Comparison of ENCODE assay signal across 12 cellular contexts in genomic region chr18:77478619-77479018, GRCh38.
DNase-seq lines count a peak whose midpoint lies in the region; ATAC-seq, FAIRE-seq and TF ChIP-seq lines count a peak whose summit lies in the region.
"Had no signal": no experiment of that assay in that cellular context is flagged by ENCODE, and none has a peak within 500 bp of the region (broad histone marks: within the 10 kb centered on the region; RNA-seq: fewer than 3 reads in every experiment).

No MANE protein-coding gene starts in this region.

- peak; percentile 55; the same call in 1 of the 3 replicates for ATAC-seq in K562
- ATAC-seq in GM18511 (IDR thresholded peaks at IDR 0.05; ENCODE audit: unreplicated experiment), result no peak
- ATAC-seq: esophagus mucosa had no signal

- H3K4me1 Mint-ChIP-seq in CD14-positive monocyte, result no peaks in the 10 kb centered on the region
- H3K4me1 Mint-ChIP-seq: activated naive CD8-positive, alpha-beta T cell treated with anti-CD3 and anti-CD28 coated beads, Interleukin-2, amount 10 ng/mL, durations not matched to agents 7 days and 5 days had no signal

- no peak for TF ChIP-seq POLR2A in K562 (conservative IDR thresholded peaks at IDR 0.05)

- H3K18ac ChIP-seq in mesenchymal stem cell (ENCODE audit: low read depth in 1 of 2, low read length in 2 of 2), result no peak overlapping the region

- H3K27me3 ChIP-seq in MM.1S (replicated peaks; ENCODE audit: insufficient read depth, low read length) (no peaks in the 10 kb centered on the region), K562 (ENCODE audit: control insufficient read depth in 2 of 2, insufficient read depth in 2 of 2, low read length in 2 of 2) (no peaks in the 10 kb centered on the region), mesenchymal stem cell (ENCODE audit: control insufficient read depth in 1 of 2, insufficient read depth in 1 of 2, low read length in 2 of 2) (no peaks in the 10 kb centered on the region)

- TF ChIP-seq EP300 in K562 (IDR thresholded peaks at IDR 0.05; ENCODE audit: low read length), result no peak

- H3K4ac ChIP-seq in mesenchymal stem cell (ENCODE audit: low read depth in 1 of 2, low read length in 2 of 2), result no peak overlapping the region

- H4K91ac ChIP-seq in mesenchymal stem cell (ENCODE audit: low read length), result no peak overlapping the region

- H3K36me3 ChIP-seq in MM.1S (replicated peaks; ENCODE audit: insufficient read depth, low read length) (no peaks in the 10 kb centered on the region), K562 (ENCODE audit: control insufficient read depth, insufficient read depth, low read length) (no peaks in the 10 kb centered on the region), mesenchymal stem cell (ENCODE audit: control insufficient read depth in 1 of 2, insufficient read depth in 2 of 2, low read depth in 1 of 2, low read length in 2 of 2) (no peaks in the 10 kb centered on the region)

- peak overlapping the region; percentile 13; the same call in 1 of the 2 replicates for H3K4me3 ChIP-seq in MM.1S (ENCODE audit: low read length)
- no peak overlapping the region for H3K4me3 ChIP-seq in K562
- no peak overlapping the region for H3K4me3 ChIP-seq in mesenchymal stem cell (ENCODE audit: insufficient read depth in 1 of 2, low read depth in 1 of 2, low read length in 2 of 2)

- peaks cover 0 to 4% (median 0%) of the 10 kb centered on the region in 7 donors for H3K9me3 Mint-ChIP-seq in CD14-positive monocyte
- H3K9me3 Mint-ChIP-seq: activated naive CD8-positive, alpha-beta T cell treated with anti-CD3 and anti-CD28 coated beads, Interleukin-2, amount 10 ng/mL, durations not matched to agents 7 days and 5 days had no signal

- no peaks in the 10 kb centered on the region for H3K9me1 ChIP-seq in K562 (ENCODE audit: control insufficient read depth, insufficient read depth, low read length)

- DNase-seq in CD14-positive monocyte (ENCODE audit: low spot score), result no peak
- DNase-seq in MM.1S, result peak; percentile 46
- peak in 2 of 4 experiments; percentile 5 to 7 for DNase-seq in K562 (ENCODE audit: extremely low read depth in 1 of 4, low spot score in 3 of 4)
- no peak for DNase-seq in mesenchymal stem cell
- DNase-seq in DMS153 (lab: John Stamatoyannopoulos, UW), result no peak
- no peak for DNase-seq in stimulated activated CD4-positive, alpha-beta T cell treated with anti-CD3 and anti-CD28 coated beads, Interleukin-4, amount 100 ng/mL, for 4 hours
- DNase-seq in HEK293T (ENCODE audit: extremely low spot score), result no peak
- DNase-seq: activated CD4-positive, CD25-positive, alpha-beta regulatory T cell; activated naive CD8-positive, alpha-beta T cell treated with anti-CD3 and anti-CD28 coated beads, Interleukin-2, amount 10 ng/mL, durations not matched to agents 7 days and 5 days; NCI-H1417 treated with DMSO at 0.1 percent for 48 hours had no signal

- H2BK120ac ChIP-seq in mesenchymal stem cell (ENCODE audit: low read depth, low read length), result no peak overlapping the region

- WGBS in K562 (ENCODE audit: insufficient coverage, low coverage, missing lambda C conversion rate), result 0% methylated on average over 6 of the region's 6 CpGs
- WGBS in mesenchymal stem cell, result 27% methylated on average over 4 of the region's 6 CpGs

- H3K79me2 ChIP-seq in MM.1S (ENCODE audit: low read length), result no peaks in the 10 kb centered on the region
- no peaks in the 10 kb centered on the region for H3K79me2 ChIP-seq in K562 (ENCODE audit: control insufficient read depth, insufficient read depth, low read length)

- in situ Hi-C loops in K562 (cut with MboI), result no loop called here

- 0 out of 2 replicates have a peak, but pooled peaks cover 3% of the 10 kb centered on the region for H3F3A ChIP-seq in MM.1S (ENCODE audit: insufficient read depth, low read length)

- no peak overlapping the region for H2AK5ac ChIP-seq in mesenchymal stem cell (ENCODE audit: low read length, severe bottlenecking)

- H3K9ac ChIP-seq in MM.1S (ENCODE audit: low read length), result no peak overlapping the region
- H3K9ac ChIP-seq in K562 (ENCODE audit: insufficient read depth in 1 of 2, low read depth in 2 of 2, low read length in 2 of 2), result no peak overlapping the region
- H3K9ac ChIP-seq in mesenchymal stem cell (ENCODE audit: low read length), result peak overlapping the region; percentile 25

- H3K9me2 ChIP-seq in MM.1S (replicated peaks; ENCODE audit: insufficient read depth, low read length), result no peaks in the 10 kb centered on the region

- H3K27me3 Mint-ChIP-seq in CD14-positive monocyte (ENCODE audit: low read depth in 3 of 3), result peaks cover 0 to 2% (median 2%) of the 10 kb centered on the region in 3 donors

- no peak overlapping the region for H2BK12ac ChIP-seq in mesenchymal stem cell (ENCODE audit: low read length in 2 of 2)

- no peak overlapping the region for H4K8ac ChIP-seq in mesenchymal stem cell (ENCODE audit: low read length)

- H3K4me2 ChIP-seq in MM.1S (ENCODE audit: low read depth, low read length) (peak overlapping the region; percentile 21; the same call in 1 of the 2 replicates), K562 (ENCODE audit: insufficient read depth, low read length) (no peak overlapping the region), mesenchymal stem cell (ENCODE audit: low read length, poor library complexity, severe bottlenecking) (no peak overlapping the region)

- H3K9me3 ChIP-seq in MM.1S (replicated peaks; ENCODE audit: insufficient read depth, low read length) (no peaks in the 10 kb centered on the region), K562 (replicated peaks; ENCODE audit: control insufficient read depth, insufficient read depth, low read depth, low read length) (no peaks in the 10 kb centered on the region), mesenchymal stem cell (ENCODE audit: control insufficient read depth, low read length) (no peaks in the 10 kb centered on the region)

- H3K14ac ChIP-seq in mesenchymal stem cell (ENCODE audit: low read length in 2 of 2), result no peak overlapping the region

- no peak overlapping the region for H3K27ac Mint-ChIP-seq in CD14-positive monocyte
- H3K27ac Mint-ChIP-seq: activated naive CD8-positive, alpha-beta T cell treated with anti-CD3 and anti-CD28 coated beads, Interleukin-2, amount 10 ng/mL, durations not matched to agents 7 days and 5 days had no signal

- H3K27ac ChIP-seq in MM.1S (ENCODE audit: low read length) (peak overlapping the region; percentile 25; the same call in 1 of the 2 replicates), K562 (ENCODE audit: extremely low read depth, low read depth, low read length) (no peak overlapping the region), mesenchymal stem cell (ENCODE audit: low read length, poor library complexity, severe bottlenecking) (no peak overlapping the region)

- no peak for TF ChIP-seq RAD21 in K562 (CRISPR knock-in tag; conservative IDR thresholded peaks at IDR 0.05 in 1 of 2, IDR thresholded peaks at IDR 0.05 in 1 of 2)

- peaks cover 6% of the 10 kb centered on the region for H3K4me1 ChIP-seq in MM.1S (ENCODE audit: low read length)
- H3K4me1 ChIP-seq in K562 (replicated peaks in 1 of 2; ENCODE audit: control insufficient read depth in 2 of 2, insufficient read depth in 2 of 2, low read length in 2 of 2), result no peaks in the 10 kb centered on the region
- no peaks in the 10 kb centered on the region for H3K4me1 ChIP-seq in mesenchymal stem cell (ENCODE audit: control insufficient read depth, insufficient read depth, low read depth, low read length)

- no peak overlapping the region for H2BK15ac ChIP-seq in mesenchymal stem cell (ENCODE audit: low read depth, poor library complexity, severe bottlenecking)

- H2BK5ac ChIP-seq in mesenchymal stem cell (ENCODE audit: low read depth, low read length, poor library complexity, severe bottlenecking), result no peak overlapping the region

- intact Hi-C loops in CD14-positive monocyte (cut with micrococcal nuclease), result no loop called here
- intact Hi-C loops in K562 (cut with micrococcal nuclease), result no loop called here

- no peak for FAIRE-seq in K562 (lab: Jason Lieb, UNC)

- TF ChIP-seq CTCF in CD14-positive monocyte (IDR thresholded peaks at IDR 0.05) (peak; percentile 9), MM.1S (IDR thresholded peaks at IDR 0.05; ENCODE audit: low read length) (peak; percentile 52), K562 (IDR thresholded peaks at IDR 0.05 in 2 of 3, conservative IDR thresholded peaks at IDR 0.05 in 1 of 3; ENCODE audit: insufficient read depth in 2 of 3, low read depth in 1 of 3, low read length in 3 of 3) (0 out of 6 replicates have a peak, but pooled peaks of 1 of the 3 experiments have one; percentile 11)

- H3K23ac ChIP-seq in mesenchymal stem cell (ENCODE audit: low read length in 2 of 2), result no peak overlapping the region

- H4K20me1 ChIP-seq in MM.1S (ENCODE audit: insufficient read depth, low read length), result no peaks in the 10 kb centered on the region
- H4K20me1 ChIP-seq in K562 (replicated peaks; ENCODE audit: control insufficient read depth, insufficient read depth, low read length), result no peaks in the 10 kb centered on the region

- H2AFZ ChIP-seq in MM.1S (ENCODE audit: low read length) (peak overlapping the region; percentile 13; the same call in 1 of the 2 replicates), K562 (ENCODE audit: low read depth, low read length) (no peak overlapping the region), mesenchymal stem cell (ENCODE audit: low read depth, low read length) (no peak overlapping the region)

- no peak overlapping the region for H3K4me3 Mint-ChIP-seq in CD14-positive monocyte
- H3K4me3 Mint-ChIP-seq: activated naive CD8-positive, alpha-beta T cell treated with anti-CD3 and anti-CD28 coated beads, Interleukin-2, amount 10 ng/mL, durations not matched to agents 7 days and 5 days had no signal

- no TSS peak for BruUV-seq in K562 (replicated peaks; lab: Mats Ljungman, UMichigan)

- CTCF ChIA-PET in K562 (lab: Yijun Ruan, JAX; ENCODE audit: low intra/inter-chr PET ratio), result no interaction called here
- CTCF ChIA-PET in HEK293T (lab: Yijun Ruan, JAX), result no interaction called here

- H3K36me3 Mint-ChIP-seq in CD14-positive monocyte, result no peaks in the 10 kb centered on the region
- H3K36me3 Mint-ChIP-seq: activated naive CD8-positive, alpha-beta T cell treated with anti-CD3 and anti-CD28 coated beads, Interleukin-2, amount 10 ng/mL, durations not matched to agents 7 days and 5 days had no signal

- POLR2A ChIA-PET in K562 (lab: Yijun Ruan, JAX) (no interaction called here), HEK293T (lab: Yijun Ruan, JAX) (no interaction called here)

- no peaks in the 10 kb centered on the region for H3K79me1 ChIP-seq in mesenchymal stem cell (replicated peaks; ENCODE audit: low read length, poor library complexity, severe bottlenecking)

TF ChIP-seq in K562, 482 proteins besides CTCF, POLR2A, EP300 and RAD21 (continues in another document):
- TF ChIP-seq ZC3H8 (IDR thresholded peaks at IDR 0.05) (no peak), NRF1 (conservative IDR thresholded peaks at IDR 0.05 in 1 of 2, IDR thresholded peaks at IDR 0.05 in 1 of 2) (no peak)

TF ChIP-seq in HEK293T, 16 proteins besides CTCF, POLR2A, EP300 and RAD21:
- TF ChIP-seq CTBP1 (IDR thresholded peaks at IDR 0.05; ENCODE audit: borderline replicate concordance) (no peak), TARDBP (IDR thresholded peaks at IDR 0.05) (no peak)
